ENCODE assay signal across 14 cellular contexts in the genomic region with DNA sequence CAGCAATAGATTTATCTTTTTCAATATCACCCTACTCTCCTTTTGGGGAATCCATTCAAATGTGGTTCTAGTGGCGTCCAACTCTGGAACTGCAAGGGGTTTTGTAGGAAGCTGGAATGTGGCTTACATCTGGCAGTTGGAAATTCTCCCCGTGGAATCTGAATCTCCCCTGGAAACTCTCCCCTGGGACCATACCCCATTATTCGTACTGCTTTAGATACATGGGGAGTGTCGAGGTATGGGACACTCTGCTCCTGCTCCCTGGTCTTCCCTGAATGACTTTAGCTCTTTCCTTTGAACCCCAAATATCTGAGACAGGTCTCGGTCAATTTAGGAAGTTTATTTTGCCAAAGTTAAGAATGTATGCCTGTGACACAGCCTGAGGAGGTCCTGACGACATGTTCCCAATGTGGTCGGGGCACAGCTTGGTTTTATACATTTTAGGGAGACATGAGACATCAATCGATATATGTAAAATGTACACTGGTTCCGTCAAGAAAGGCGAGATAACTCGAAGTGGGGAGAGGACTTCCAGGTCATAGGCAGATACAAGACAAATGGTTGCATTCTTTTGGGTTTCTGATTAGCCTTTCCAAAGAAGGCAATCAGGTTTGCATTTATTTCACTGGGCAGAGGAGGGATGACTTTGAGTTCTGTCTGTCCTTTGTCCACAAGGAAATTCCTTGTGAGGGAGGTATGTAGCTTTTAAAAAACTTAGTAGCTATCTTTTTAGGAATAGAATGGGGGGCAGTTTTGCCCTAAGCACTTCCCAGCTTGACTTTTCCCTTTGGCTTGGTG.
A peak's percentile ranks its signal among the peaks of the same experiment; 100 is the strongest.
DNase-seq lines count a peak whose midpoint lies in the region; ATAC-seq, FAIRE-seq and TF ChIP-seq lines count a peak whose summit lies in the region.
"Had no signal": no experiment of that assay in that cellular context is flagged by ENCODE, and none has a peak within 500 bp of the region (broad histone marks: within the 10 kb centered on the region; RNA-seq: fewer than 3 reads in every experiment).

No MANE protein-coding gene starts in this region.

- H3K18ac ChIP-seq in trophoblast cell (ENCODE audit: low read length): peak overlapping the region; percentile 96

- peaks cover 4% of the 10 kb centered on the region for H3K79me2 ChIP-seq in trophoblast cell (ENCODE audit: control insufficient read depth, insufficient read depth, low read length, poor library complexity)

- H3K27me3 ChIP-seq in CD4-positive, alpha-beta T cell (ENCODE audit: control insufficient read depth, insufficient read depth, low read length): no peaks in the 10 kb centered on the region
- H3K27me3 ChIP-seq in trophoblast cell (ENCODE audit: insufficient read depth, low read length): no peaks in the 10 kb centered on the region
- H3K27me3 ChIP-seq: SJSA1 had no signal

- WGBS in trophoblast cell (ENCODE audit: extremely low coverage, insufficient coverage, insufficient read length): no CpG with 5 or more reads among the region's 11 CpGs

- no peak overlapping the region for H3K27ac ChIP-seq in CD4-positive, alpha-beta T cell (ENCODE audit: low read depth, low read length)
- H3K27ac ChIP-seq in epithelial cell of prostate (peak overlapping the region; percentile 36), trophoblast cell (ENCODE audit: low read depth, low read length) (peak overlapping the region; percentile 100)
- H3K27ac ChIP-seq: SJSA1 had no signal

- CTCF ChIA-PET in CD4-positive, alpha-beta T cell (lab: Charles Lee): interaction anchor here (1.0 to 1.4 kb wide), 2 partner anchors 11 to 33 kb away, joined by 4 to 5 read pairs; no protein-coding TSS in a partner anchor

- POLR2A ChIA-PET in CD4-positive, alpha-beta T cell (lab: Charles Lee): interaction anchor here (3.0 to 6.9 kb wide), 2 partner anchors 11 to 49 kb away, joined by 12 to 41 read pairs; no protein-coding TSS in a partner anchor

- no peaks in the 10 kb centered on the region for H3K27me3 Mint-ChIP-seq in CD4-positive, alpha-beta T cell
- no peaks in the 10 kb centered on the region for H3K27me3 Mint-ChIP-seq in IgD-negative memory B cell

- no peak overlapping the region for H3K9ac ChIP-seq in trophoblast cell (ENCODE audit: low read length)

- no peak overlapping the region for H2AFZ ChIP-seq in trophoblast cell (ENCODE audit: insufficient read depth, low read length, poor library complexity)

- no peaks in the 10 kb centered on the region for H3K36me3 ChIP-seq in trophoblast cell (ENCODE audit: control insufficient read depth in 1 of 2, insufficient read depth in 2 of 2, low read length in 2 of 2)
- H3K36me3 ChIP-seq: SJSA1 had no signal

- H2BK12ac ChIP-seq in trophoblast cell (ENCODE audit: low read length): peak overlapping the region; percentile 98

- no peak for ATAC-seq in CD4-positive, alpha-beta T cell (ENCODE audit: poor library complexity)
- ATAC-seq in HG03521 (IDR thresholded peaks at IDR 0.05; ENCODE audit: unreplicated experiment) (no peak), GM18517 (IDR thresholded peaks at IDR 0.05; ENCODE audit: unreplicated experiment) (no peak)

- no peak overlapping the region for H3K23ac ChIP-seq in trophoblast cell (ENCODE audit: low read length)

- H3K4ac ChIP-seq in trophoblast cell (ENCODE audit: low read depth, low read length): peak overlapping the region; percentile 91

- no peak for FAIRE-seq in RCC 7860 (lab: Jason Lieb, UNC)

- peaks cover 36% of the 10 kb centered on the region for H3K79me1 ChIP-seq in trophoblast cell (ENCODE audit: low read length)

- peaks cover 9 to 16% of the 10 kb centered on the region in 2 experiments for H3K4me1 ChIP-seq in trophoblast cell (ENCODE audit: control insufficient read depth in 1 of 2, insufficient read depth in 2 of 2, low read length in 2 of 2)

- H3K4me1 Mint-ChIP-seq in CD4-positive, alpha-beta T cell (ENCODE audit: low read depth): peaks cover 87% of the 10 kb centered on the region
- H3K4me1 Mint-ChIP-seq in IgD-negative memory B cell: peaks cover 56 to 67% (median 61%) of the 10 kb centered on the region in 3 donors

- peaks cover 64% of the 10 kb centered on the region for H3K36me3 Mint-ChIP-seq in CD4-positive, alpha-beta T cell (ENCODE audit: low read depth)
- H3K36me3 Mint-ChIP-seq in IgD-negative memory B cell: peaks cover 10% of the 10 kb centered on the region

- intact Hi-C loops in CD4-positive, alpha-beta T cell (cut with DNase I, micrococcal nuclease): no loop called here

- H3K14ac ChIP-seq in trophoblast cell (ENCODE audit: low read length): peak overlapping the region; percentile 97

- peak overlapping the region; percentile 90 for H2AK5ac ChIP-seq in trophoblast cell (ENCODE audit: low read length)

- H3K4me3 ChIP-seq in trophoblast cell (ENCODE audit: low read depth, low read length): no peak overlapping the region
- H3K4me3 ChIP-seq: SJSA1 had no signal

- peak overlapping the region; percentile 100 for H2BK5ac ChIP-seq in trophoblast cell (ENCODE audit: low read depth, low read length, poor library complexity)

- H4K91ac ChIP-seq in trophoblast cell (ENCODE audit: low read depth, low read length): peak overlapping the region; percentile 99

- H3K9me3 Mint-ChIP-seq in CD4-positive, alpha-beta T cell: no peaks in the 10 kb centered on the region
- H3K9me3 Mint-ChIP-seq in IgD-negative memory B cell: peaks cover 0 to 5% (median 0%) of the 10 kb centered on the region in 3 donors
- H3K9me3 Mint-ChIP-seq: endodermal cell had no signal

- peak overlapping the region; percentile 84 for H4K8ac ChIP-seq in trophoblast cell (ENCODE audit: low read depth, low read length)

- H2BK120ac ChIP-seq in trophoblast cell (ENCODE audit: insufficient read depth, low read length, poor library complexity): peak overlapping the region; percentile 100

- H3K27ac Mint-ChIP-seq in CD4-positive, alpha-beta T cell: peak overlapping the region; percentile 92
- peak overlapping the region in 2 of 3 donors; percentile 49 to 72 for H3K27ac Mint-ChIP-seq in IgD-negative memory B cell
- H3K27ac Mint-ChIP-seq: endodermal cell had no signal

- H4K12ac ChIP-seq in trophoblast cell (ENCODE audit: low read depth, low read length): peak overlapping the region; percentile 69

- no peak for DNase-seq in CD4-positive, alpha-beta T cell
- no peak for DNase-seq in epithelial cell of prostate (ENCODE audit: low read depth, low spot score)
- peak; percentile 23 to 76 for DNase-seq in trophoblast cell
- DNase-seq in RCC 7860 (ENCODE audit: low spot score): no peak
- no peak for DNase-seq in GM19240 (ENCODE audit: insufficient read length, low spot score)
- DNase-seq: endodermal cell; head of caudate nucleus; NCI-H2029 treated with DMSO at 0.1 percent for 48 hours; posterior cingulate gyrus; stimulated activated naive CD4-positive, alpha-beta T cell treated with Interleukin-2 at 50 U/mL for 16 hours had no signal

- no peak overlapping the region for H3K4me3 Mint-ChIP-seq in CD4-positive, alpha-beta T cell
- peak overlapping the region in 1 of 4 donors; percentile 25 for H3K4me3 Mint-ChIP-seq in IgD-negative memory B cell
- H3K4me3 Mint-ChIP-seq: endodermal cell had no signal

- no peak for TF ChIP-seq CTCF in CD4-positive, alpha-beta T cell (IDR thresholded peaks at IDR 0.05)

- H3K4me2 ChIP-seq in trophoblast cell (ENCODE audit: low read length): peak overlapping the region; percentile 24

- H3K9me3 ChIP-seq in CD4-positive, alpha-beta T cell (ENCODE audit: control insufficient read depth, low read length): no peaks in the 10 kb centered on the region
- no peaks in the 10 kb centered on the region for H3K9me3 ChIP-seq in trophoblast cell (ENCODE audit: insufficient read depth, low read depth, low read length)
- H3K9me3 ChIP-seq: SJSA1 had no signal

Comparison
In these comparisons a context has a peak if more than half of its experiments do, and no peak if none do; other contexts are left out.
1. DNase-seq: peak in trophoblast cell (2 of 2); none in CD4-positive, alpha-beta T cell (0 of 10), epithelial cell of prostate (single experiment), RCC 7860 (single experiment) and GM19240 (single experiment).